8 cellular contexts compared by ENCODE assay signal in the genomic region with DNA sequence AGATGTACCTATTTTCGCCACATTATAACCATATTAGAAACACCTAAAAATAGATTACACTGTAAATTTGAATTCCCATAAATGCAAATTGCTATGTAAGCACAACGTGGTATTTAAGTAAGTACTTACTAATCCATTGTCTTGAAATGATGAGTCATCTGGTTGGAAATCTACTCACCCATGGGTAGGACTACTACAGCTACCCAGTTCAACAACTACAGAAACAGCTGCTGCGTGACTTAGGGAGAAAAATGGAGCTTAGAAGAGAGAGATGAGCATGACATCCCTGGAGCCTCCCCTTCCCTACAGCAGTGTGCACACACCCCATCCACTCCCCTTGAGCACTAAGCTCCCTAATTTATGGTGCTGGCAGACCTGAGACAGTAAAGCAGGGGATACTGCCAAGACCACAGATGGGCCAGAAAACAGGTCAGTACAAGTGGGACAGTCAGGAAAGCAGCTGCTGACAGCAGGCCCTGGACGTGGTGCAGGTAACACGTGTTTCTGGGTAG. TPM values are rescaled to one million over a fixed set of nuclear protein-coding genes. Genes with fewer than 3 reads are reported as not detected.
DNase-seq lines count a peak whose midpoint lies in the region; ATAC-seq and TF ChIP-seq lines count a peak whose summit lies in the region.

No MANE protein-coding gene starts in this region.

- no peak overlapping the region for H2AFZ ChIP-seq in GM23248

- H3K36me3 Mint-ChIP-seq in effector memory CD8-positive, alpha-beta T cell (ENCODE audit: insufficient read depth), result no peaks in the 10 kb centered on the region

- H4K20me1 ChIP-seq in GM23248 (ENCODE audit: insufficient read depth), result no peaks in the 10 kb centered on the region

- 56 to 57% methylated on average over 5 of the region's 5 CpGs for WGBS in GM23248 (ENCODE audit: low coverage in 1 of 2, low lambda C conversion rate in 2 of 2, missing lambda C conversion rate in 2 of 2), 2 experiments

- no peaks in the 10 kb centered on the region for H3F3A ChIP-seq in GM23248 (ENCODE audit: insufficient read depth)

- no peak overlapping the region for H3K27ac Mint-ChIP-seq in effector memory CD8-positive, alpha-beta T cell

- H3K27ac ChIP-seq in GM23248, result no peak overlapping the region

- H3K36me3 ChIP-seq in GM23248 (ENCODE audit: low read depth) (no peaks in the 10 kb centered on the region), MG63 (no peaks in the 10 kb centered on the region)

- ATAC-seq in effector memory CD8-positive, alpha-beta T cell (replicated peaks), result no peak

- peak; percentile 61 for DNase-seq in DMS53 treated with DMSO at 0.1 percent for 48 hours (lab: John Stamatoyannopoulos, UW; ENCODE audit: unreplicated experiment)
- DNase-seq in GM23248, result peak; percentile 37
- peak; percentile 52 for DNase-seq in NCI-H2081 treated with DMSO at 0.1 percent for 48 hours (lab: John Stamatoyannopoulos, UW)
- peak; percentile 74 for DNase-seq in fibroblast of pulmonary artery (ENCODE audit: low read depth)
- DNase-seq in effector memory CD8-positive, alpha-beta T cell, result no peak
- DNase-seq in MG63, result no peak
- DNase-seq in LoVo (ENCODE audit: low spot score), result no peak
- no peak for DNase-seq in activated CD8-positive, alpha-beta memory T cell treated with anti-CD3 and anti-CD28 coated beads, Interleukin-2, amount 50 U/mL, for 4 hours

- H3K9me2 ChIP-seq in GM23248 (ENCODE audit: insufficient read depth), result no peaks in the 10 kb centered on the region

- peaks cover 8 to 10% of the 10 kb centered on the region in 2 donors for H3K27me3 Mint-ChIP-seq in effector memory CD8-positive, alpha-beta T cell

- in situ Hi-C loops in GM23248 (cut with MboI), result no loop called here

- no peak overlapping the region for H3K4me2 ChIP-seq in GM23248 (ENCODE audit: unreplicated experiment)

- H3K27me3 ChIP-seq in GM23248 (replicated peaks; ENCODE audit: insufficient read depth) (0 out of 2 replicates have a peak, but pooled peaks cover 3% of the 10 kb centered on the region), MG63 (no peaks in the 10 kb centered on the region)

- H3K9me3 ChIP-seq in GM23248 (ENCODE audit: low read depth) (no peaks in the 10 kb centered on the region), MG63 (no peaks in the 10 kb centered on the region)

- no peak overlapping the region for H3K4me3 Mint-ChIP-seq in effector memory CD8-positive, alpha-beta T cell

- no peaks in the 10 kb centered on the region for H3K79me2 ChIP-seq in GM23248 (ENCODE audit: insufficient read depth)

- H3K9me3 Mint-ChIP-seq in effector memory CD8-positive, alpha-beta T cell, result no peaks in the 10 kb centered on the region

- no peak for TF ChIP-seq CTCF in fibroblast of pulmonary artery (IDR thresholded peaks at IDR 0.05; ENCODE audit: low read length, missing control alignments)

- no peak overlapping the region for H3K4me3 ChIP-seq in GM23248
- H3K4me3 ChIP-seq in fibroblast of pulmonary artery (replicated peaks; ENCODE audit: low read depth, low read length), result no peak overlapping the region
- H3K4me3 ChIP-seq in MG63, result no peak overlapping the region

- H3K4me1 Mint-ChIP-seq in effector memory CD8-positive, alpha-beta T cell (ENCODE audit: low read depth in 2 of 2), result no peaks in the 10 kb centered on the region

- no peak overlapping the region for H3K9ac ChIP-seq in GM23248

- no peaks in the 10 kb centered on the region for H3K4me1 ChIP-seq in GM23248 (ENCODE audit: insufficient read depth)

RNA-seq across cellular contexts. Expression of gene RRAGD, which starts 26.9 kb away (rescaled TPM):
- not detected in 2 replicates for total RNA-seq in GM23248 (2014; rRNA removed; shearing (Covaris generic))
- not detected in 2 replicates for polyA plus RNA-seq in GM23248 (2016; fragmentation: Nextera tagmentation; extraction: Ambion mirVana)
- 1.1 and 1.8 TPM in 2 replicates for total RNA-seq in MG63 (2014; rRNA removed; shearing (Covaris generic); ENCODE audit: low replicate concordance)

RNA-seq across cellular contexts. Expression of gene UBE2J1, which starts 32.7 kb away (rescaled TPM):
- 42.9 and 43.4 TPM in 2 replicates for total RNA-seq in GM23248 (2014; rRNA removed; shearing (Covaris generic))
- polyA plus RNA-seq in GM23248 (2016; fragmentation: Nextera tagmentation; extraction: Ambion mirVana), result 44.5 and 44.6 TPM in 2 replicates
- total RNA-seq in MG63 (2014; rRNA removed; shearing (Covaris generic); ENCODE audit: low replicate concordance), result 42.3 and 69.9 TPM in 2 replicates

RNA-seq across cellular contexts. Expression of gene ANKRD6, which starts 47.7 kb away (rescaled TPM):
- 1.0 and 12.4 TPM in 2 replicates for total RNA-seq in GM23248 (2014; rRNA removed; shearing (Covaris generic))
- polyA plus RNA-seq in GM23248 (2016; fragmentation: Nextera tagmentation; extraction: Ambion mirVana), result 0.54 and 0.58 TPM in 2 replicates
- total RNA-seq in MG63 (2014; rRNA removed; shearing (Covaris generic); ENCODE audit: low replicate concordance), result 0.27 and 7.1 TPM in 2 replicates

Comparison
In these comparisons a context has a peak if more than half of its experiments do, and no peak if none do; other contexts are left out.
1. DNase-seq: peak in DMS53 treated with DMSO at 0.1 percent for 48 hours (single experiment), GM23248 (single experiment), NCI-H2081 treated with DMSO at 0.1 percent for 48 hours (single experiment) and fibroblast of pulmonary artery (single experiment); none in effector memory CD8-positive, alpha-beta T cell (0 of 3), MG63 (single experiment), LoVo (single experiment) and activated CD8-positive, alpha-beta memory T cell treated with anti-CD3 and anti-CD28 coated beads, Interleukin-2, amount 50 U/mL, for 4 hours (single experiment).